Comparison of ENCODE assay signal across 1 cellular context in genomic region chr1:52056110-52056936, GRCh38.
A peak's percentile ranks its signal among the peaks of the same experiment; 100 is the strongest.
TF ChIP-seq lines count a peak whose summit lies in the region.

Gene BTF3L4, plus strand, starts transcription at chr1:52056295. Its CDS starts 3,553 bp downstream, at chr1:52059848.

TF ChIP-seq in HepG2, 621 proteins besides CTCF, POLR2A, EP300 and RAD21 (continued from another document and continues in another):
- TF ChIP-seq ELK4 (CRISPR knock-in tag; IDR thresholded peaks at IDR 0.05; ENCODE audit: borderline replicate concordance) (no peak), PHF5A (CRISPR knock-in tag; IDR thresholded peaks at IDR 0.05; ENCODE audit: low read depth, unreplicated experiment) (no peak), NRL (CRISPR knock-in tag; IDR thresholded peaks at IDR 0.05; ENCODE audit: borderline replicate concordance) (peak; percentile 92), PAWR (CRISPR knock-in tag; IDR thresholded peaks at IDR 0.05; ENCODE audit: borderline replicate concordance) (no peak), ZFP41 (CRISPR knock-in tag; IDR thresholded peaks at IDR 0.05; ENCODE audit: borderline replicate concordance) (peak; percentile 81; the same call in 1 of the 2 replicates), ZNF367 (CRISPR knock-in tag; IDR thresholded peaks at IDR 0.05; ENCODE audit: borderline replicate concordance) (no peak), ZSCAN12 (CRISPR knock-in tag; IDR thresholded peaks at IDR 0.05) (no peak), PAX8 (CRISPR knock-in tag; IDR thresholded peaks at IDR 0.05; ENCODE audit: borderline replicate concordance) (no peak; the same call in 1 of the 2 replicates), ZFP90 (CRISPR knock-in tag; IDR thresholded peaks at IDR 0.05; ENCODE audit: borderline replicate concordance) (no peak; the same call in 1 of the 2 replicates), ZNF143 (CRISPR knock-in tag; IDR thresholded peaks at IDR 0.05) (peak; percentile 88), SMYD3 (CRISPR knock-in tag; IDR thresholded peaks at IDR 0.05) (no peak), ZNF501 (CRISPR knock-in tag; IDR thresholded peaks at IDR 0.05) (peak; percentile 72), BCL6 (CRISPR knock-in tag; IDR thresholded peaks at IDR 0.05) (no peak), MEIS1 (CRISPR knock-in tag; IDR thresholded peaks at IDR 0.05; ENCODE audit: borderline replicate concordance) (no peak), ONECUT2 (CRISPR knock-in tag; IDR thresholded peaks at IDR 0.05) (no peak), MTF2 (CRISPR knock-in tag; IDR thresholded peaks at IDR 0.05; ENCODE audit: borderline replicate concordance) (no peak), ZFP1 (CRISPR knock-in tag; IDR thresholded peaks at IDR 0.05) (no peak), ZNF841 (CRISPR knock-in tag; IDR thresholded peaks at IDR 0.05; ENCODE audit: borderline replicate concordance) (no peak), RBAK (CRISPR knock-in tag; IDR thresholded peaks at IDR 0.05) (no peak), SOX13 (IDR thresholded peaks at IDR 0.05) (no peak), SOX13 (CRISPR knock-in tag; conservative IDR thresholded peaks at IDR 0.05 in 1 of 2, IDR thresholded peaks at IDR 0.05 in 1 of 2) (peak in 1 of 2 experiments; percentile 19; a peak in 1 of 4 replicates), JUNB (CRISPR knock-in tag; IDR thresholded peaks at IDR 0.05; ENCODE audit: borderline replicate concordance) (no peak), HIVEP1 (CRISPR knock-in tag; IDR thresholded peaks at IDR 0.05) (no peak), POLR2AphosphoS2 (IDR thresholded peaks at IDR 0.05; ENCODE audit: low read depth, low read length) (no peak), ASH2L (IDR thresholded peaks at IDR 0.05; ENCODE audit: insufficient read length, low read depth, low read length) (peak; percentile 28), HNRNPL (IDR thresholded peaks at IDR 0.05; ENCODE audit: low read depth, low read length) (no peak), ZNF335 (CRISPR knock-in tag; IDR thresholded peaks at IDR 0.05) (no peak), AHR (CRISPR knock-in tag; IDR thresholded peaks at IDR 0.05) (no peak), ZNF121 (CRISPR knock-in tag; IDR thresholded peaks at IDR 0.05) (no peak), SNAI1 (CRISPR knock-in tag; IDR thresholded peaks at IDR 0.05; ENCODE audit: borderline replicate concordance) (0 out of 2 replicates have a peak, but pooled peaks have one; percentile 20), FIP1L1 (IDR thresholded peaks at IDR 0.05; ENCODE audit: borderline replicate concordance, insufficient read depth, low read depth, low read length) (no peak), SP1 (IDR thresholded peaks at IDR 0.05) (no peak), SP1 (CRISPR knock-in tag; IDR thresholded peaks at IDR 0.05) (peak; percentile 33; the same call in 1 of the 2 replicates), HOXA7 (CRISPR knock-in tag; IDR thresholded peaks at IDR 0.05) (no peak), RFXANK (CRISPR knock-in tag; IDR thresholded peaks at IDR 0.05) (no peak), NR2F2 (IDR thresholded peaks at IDR 0.05; ENCODE audit: borderline replicate concordance, low read depth) (no peak), NFATC3 (CRISPR knock-in tag; IDR thresholded peaks at IDR 0.05) (peak; percentile 58; the same call in 1 of the 2 replicates), TCF12 (IDR thresholded peaks at IDR 0.05) (no peak), TCF12 (CRISPR knock-in tag; IDR thresholded peaks at IDR 0.05) (no peak), SETDB1 (CRISPR knock-in tag; IDR thresholded peaks at IDR 0.05; ENCODE audit: borderline replicate concordance) (no peak), MEF2D (CRISPR knock-in tag; IDR thresholded peaks at IDR 0.05) (0 out of 2 replicates have a peak, but pooled peaks have one; percentile 17), POLR2G (IDR thresholded peaks at IDR 0.05; ENCODE audit: low read depth, low read length) (peak; percentile 65; the same call in 1 of the 2 replicates), ZNF205 (CRISPR knock-in tag; IDR thresholded peaks at IDR 0.05) (no peak; the same call in 1 of the 2 replicates), AKAP8 (CRISPR knock-in tag; IDR thresholded peaks at IDR 0.05) (no peak), TBL1XR1 (IDR thresholded peaks at IDR 0.05; ENCODE audit: borderline replicate concordance, low read length, partially characterized antibody) (no peak), PCBP1 (IDR thresholded peaks at IDR 0.05; ENCODE audit: borderline replicate concordance, low read depth, low read length) (peak; percentile 33; the same call in 1 of the 2 replicates), ZNF891 (CRISPR knock-in tag; IDR thresholded peaks at IDR 0.05) (no peak), HES4 (CRISPR knock-in tag; IDR thresholded peaks at IDR 0.05; ENCODE audit: borderline replicate concordance) (peak; percentile 33; the same call in 1 of the 2 replicates)
- TF ChIP-seq, protein P1, sequence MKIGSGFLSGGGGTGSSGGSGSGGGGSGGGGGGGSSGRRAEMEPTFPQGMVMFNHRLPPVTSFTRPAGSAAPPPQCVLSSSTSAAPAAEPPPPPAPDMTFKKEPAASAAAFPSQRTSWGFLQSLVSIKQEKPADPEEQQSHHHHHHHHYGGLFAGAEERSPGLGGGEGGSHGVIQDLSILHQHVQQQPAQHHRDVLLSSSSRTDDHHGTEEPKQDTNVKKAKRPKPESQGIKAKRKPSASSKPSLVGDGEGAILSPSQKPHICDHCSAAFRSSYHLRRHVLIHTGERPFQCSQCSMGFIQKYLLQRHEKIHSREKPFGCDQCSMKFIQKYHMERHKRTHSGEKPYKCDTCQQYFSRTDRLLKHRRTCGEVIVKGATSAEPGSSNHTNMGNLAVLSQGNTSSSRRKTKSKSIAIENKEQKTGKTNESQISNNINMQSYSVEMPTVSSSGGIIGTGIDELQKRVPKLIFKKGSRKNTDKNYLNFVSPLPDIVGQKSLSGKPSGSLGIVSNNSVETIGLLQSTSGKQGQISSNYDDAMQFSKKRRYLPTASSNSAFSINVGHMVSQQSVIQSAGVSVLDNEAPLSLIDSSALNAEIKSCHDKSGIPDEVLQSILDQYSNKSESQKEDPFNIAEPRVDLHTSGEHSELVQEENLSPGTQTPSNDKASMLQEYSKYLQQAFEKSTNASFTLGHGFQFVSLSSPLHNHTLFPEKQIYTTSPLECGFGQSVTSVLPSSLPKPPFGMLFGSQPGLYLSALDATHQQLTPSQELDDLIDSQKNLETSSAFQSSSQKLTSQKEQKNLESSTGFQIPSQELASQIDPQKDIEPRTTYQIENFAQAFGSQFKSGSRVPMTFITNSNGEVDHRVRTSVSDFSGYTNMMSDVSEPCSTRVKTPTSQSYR (CRISPR knock-in tag; IDR thresholded peaks at IDR 0.05; ENCODE audit: borderline replicate concordance), result no peak
- TF ChIP-seq, protein P2, sequence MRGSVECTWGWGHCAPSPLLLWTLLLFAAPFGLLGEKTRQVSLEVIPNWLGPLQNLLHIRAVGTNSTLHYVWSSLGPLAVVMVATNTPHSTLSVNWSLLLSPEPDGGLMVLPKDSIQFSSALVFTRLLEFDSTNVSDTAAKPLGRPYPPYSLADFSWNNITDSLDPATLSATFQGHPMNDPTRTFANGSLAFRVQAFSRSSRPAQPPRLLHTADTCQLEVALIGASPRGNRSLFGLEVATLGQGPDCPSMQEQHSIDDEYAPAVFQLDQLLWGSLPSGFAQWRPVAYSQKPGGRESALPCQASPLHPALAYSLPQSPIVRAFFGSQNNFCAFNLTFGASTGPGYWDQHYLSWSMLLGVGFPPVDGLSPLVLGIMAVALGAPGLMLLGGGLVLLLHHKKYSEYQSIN (CRISPR knock-in tag; IDR thresholded peaks at IDR 0.05; ENCODE audit: borderline replicate concordance), result no peak
- TF ChIP-seq, protein P3, sequence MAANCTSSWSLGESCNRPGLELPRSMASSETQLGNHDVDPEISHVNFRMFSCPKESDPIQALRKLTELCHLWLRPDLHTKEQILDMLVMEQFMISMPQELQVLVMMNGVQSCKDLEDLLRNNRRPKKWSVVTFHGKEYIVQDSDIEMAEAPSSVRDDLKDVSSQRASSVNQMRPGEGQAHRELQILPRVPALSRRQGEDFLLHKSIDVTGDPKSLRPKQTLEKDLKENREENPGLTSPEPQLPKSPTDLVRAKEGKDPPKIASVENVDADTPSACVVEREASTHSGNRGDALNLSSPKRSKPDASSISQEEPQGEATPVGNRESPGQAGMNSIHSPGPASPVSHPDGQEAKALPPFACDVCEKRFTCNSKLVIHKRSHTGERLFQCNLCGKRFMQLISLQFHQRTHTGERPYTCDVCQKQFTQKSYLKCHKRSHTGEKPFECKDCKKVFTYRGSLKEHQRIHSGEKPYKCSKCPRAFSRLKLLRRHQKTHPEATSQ (CRISPR knock-in tag; IDR thresholded peaks at IDR 0.05; ENCODE audit: borderline replicate concordance), result no peak
- TF ChIP-seq, protein P4, sequence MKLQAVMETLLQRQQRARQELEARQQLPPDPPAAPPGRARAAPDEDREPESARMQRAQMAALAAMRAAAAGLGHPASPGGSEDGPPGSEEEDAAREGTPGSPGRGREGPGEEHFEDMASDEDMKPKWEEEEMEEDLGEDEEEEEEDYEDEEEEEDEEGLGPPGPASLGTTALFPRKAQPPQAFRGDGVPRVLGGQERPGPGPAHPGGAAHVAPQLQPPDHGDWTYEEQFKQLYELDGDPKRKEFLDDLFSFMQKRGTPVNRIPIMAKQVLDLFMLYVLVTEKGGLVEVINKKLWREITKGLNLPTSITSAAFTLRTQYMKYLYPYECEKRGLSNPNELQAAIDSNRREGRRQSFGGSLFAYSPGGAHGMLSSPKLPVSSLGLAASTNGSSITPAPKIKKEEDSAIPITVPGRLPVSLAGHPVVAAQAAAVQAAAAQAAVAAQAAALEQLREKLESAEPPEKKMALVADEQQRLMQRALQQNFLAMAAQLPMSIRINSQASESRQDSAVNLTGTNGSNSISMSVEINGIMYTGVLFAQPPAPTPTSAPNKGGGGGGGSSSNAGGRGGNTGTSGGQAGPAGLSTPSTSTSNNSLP (IDR thresholded peaks at IDR 0.05; ENCODE audit: low read depth, low read length), result no peak
- TF ChIP-seq, protein P5, sequence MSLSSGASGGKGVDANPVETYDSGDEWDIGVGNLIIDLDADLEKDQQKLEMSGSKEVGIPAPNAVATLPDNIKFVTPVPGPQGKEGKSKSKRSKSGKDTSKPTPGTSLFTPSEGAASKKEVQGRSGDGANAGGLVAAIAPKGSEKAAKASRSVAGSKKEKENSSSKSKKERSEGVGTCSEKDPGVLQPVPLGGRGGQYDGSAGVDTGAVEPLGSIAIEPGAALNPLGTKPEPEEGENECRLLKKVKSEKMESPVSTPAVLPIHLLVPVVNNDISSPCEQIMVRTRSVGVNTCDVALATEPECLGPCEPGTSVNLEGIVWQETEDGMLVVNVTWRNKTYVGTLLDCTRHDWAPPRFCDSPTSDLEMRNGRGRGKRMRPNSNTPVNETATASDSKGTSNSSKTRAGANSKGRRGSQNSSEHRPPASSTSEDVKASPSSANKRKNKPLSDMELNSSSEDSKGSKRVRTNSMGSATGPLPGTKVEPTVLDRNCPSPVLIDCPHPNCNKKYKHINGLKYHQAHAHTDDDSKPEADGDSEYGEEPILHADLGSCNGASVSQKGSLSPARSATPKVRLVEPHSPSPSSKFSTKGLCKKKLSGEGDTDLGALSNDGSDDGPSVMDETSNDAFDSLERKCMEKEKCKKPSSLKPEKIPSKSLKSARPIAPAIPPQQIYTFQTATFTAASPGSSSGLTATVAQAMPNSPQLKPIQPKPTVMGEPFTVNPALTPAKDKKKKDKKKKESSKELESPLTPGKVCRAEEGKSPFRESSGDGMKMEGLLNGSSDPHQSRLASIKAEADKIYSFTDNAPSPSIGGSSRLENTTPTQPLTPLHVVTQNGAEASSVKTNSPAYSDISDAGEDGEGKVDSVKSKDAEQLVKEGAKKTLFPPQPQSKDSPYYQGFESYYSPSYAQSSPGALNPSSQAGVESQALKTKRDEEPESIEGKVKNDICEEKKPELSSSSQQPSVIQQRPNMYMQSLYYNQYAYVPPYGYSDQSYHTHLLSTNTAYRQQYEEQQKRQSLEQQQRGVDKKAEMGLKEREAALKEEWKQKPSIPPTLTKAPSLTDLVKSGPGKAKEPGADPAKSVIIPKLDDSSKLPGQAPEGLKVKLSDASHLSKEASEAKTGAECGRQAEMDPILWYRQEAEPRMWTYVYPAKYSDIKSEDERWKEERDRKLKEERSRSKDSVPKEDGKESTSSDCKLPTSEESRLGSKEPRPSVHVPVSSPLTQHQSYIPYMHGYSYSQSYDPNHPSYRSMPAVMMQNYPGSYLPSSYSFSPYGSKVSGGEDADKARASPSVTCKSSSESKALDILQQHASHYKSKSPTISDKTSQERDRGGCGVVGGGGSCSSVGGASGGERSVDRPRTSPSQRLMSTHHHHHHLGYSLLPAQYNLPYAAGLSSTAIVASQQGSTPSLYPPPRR (CRISPR knock-in tag; IDR thresholded peaks at IDR 0.05; ENCODE audit: borderline replicate concordance), result no peak; the same call in 1 of the 2 replicates
- TF ChIP-seq, protein P6, sequence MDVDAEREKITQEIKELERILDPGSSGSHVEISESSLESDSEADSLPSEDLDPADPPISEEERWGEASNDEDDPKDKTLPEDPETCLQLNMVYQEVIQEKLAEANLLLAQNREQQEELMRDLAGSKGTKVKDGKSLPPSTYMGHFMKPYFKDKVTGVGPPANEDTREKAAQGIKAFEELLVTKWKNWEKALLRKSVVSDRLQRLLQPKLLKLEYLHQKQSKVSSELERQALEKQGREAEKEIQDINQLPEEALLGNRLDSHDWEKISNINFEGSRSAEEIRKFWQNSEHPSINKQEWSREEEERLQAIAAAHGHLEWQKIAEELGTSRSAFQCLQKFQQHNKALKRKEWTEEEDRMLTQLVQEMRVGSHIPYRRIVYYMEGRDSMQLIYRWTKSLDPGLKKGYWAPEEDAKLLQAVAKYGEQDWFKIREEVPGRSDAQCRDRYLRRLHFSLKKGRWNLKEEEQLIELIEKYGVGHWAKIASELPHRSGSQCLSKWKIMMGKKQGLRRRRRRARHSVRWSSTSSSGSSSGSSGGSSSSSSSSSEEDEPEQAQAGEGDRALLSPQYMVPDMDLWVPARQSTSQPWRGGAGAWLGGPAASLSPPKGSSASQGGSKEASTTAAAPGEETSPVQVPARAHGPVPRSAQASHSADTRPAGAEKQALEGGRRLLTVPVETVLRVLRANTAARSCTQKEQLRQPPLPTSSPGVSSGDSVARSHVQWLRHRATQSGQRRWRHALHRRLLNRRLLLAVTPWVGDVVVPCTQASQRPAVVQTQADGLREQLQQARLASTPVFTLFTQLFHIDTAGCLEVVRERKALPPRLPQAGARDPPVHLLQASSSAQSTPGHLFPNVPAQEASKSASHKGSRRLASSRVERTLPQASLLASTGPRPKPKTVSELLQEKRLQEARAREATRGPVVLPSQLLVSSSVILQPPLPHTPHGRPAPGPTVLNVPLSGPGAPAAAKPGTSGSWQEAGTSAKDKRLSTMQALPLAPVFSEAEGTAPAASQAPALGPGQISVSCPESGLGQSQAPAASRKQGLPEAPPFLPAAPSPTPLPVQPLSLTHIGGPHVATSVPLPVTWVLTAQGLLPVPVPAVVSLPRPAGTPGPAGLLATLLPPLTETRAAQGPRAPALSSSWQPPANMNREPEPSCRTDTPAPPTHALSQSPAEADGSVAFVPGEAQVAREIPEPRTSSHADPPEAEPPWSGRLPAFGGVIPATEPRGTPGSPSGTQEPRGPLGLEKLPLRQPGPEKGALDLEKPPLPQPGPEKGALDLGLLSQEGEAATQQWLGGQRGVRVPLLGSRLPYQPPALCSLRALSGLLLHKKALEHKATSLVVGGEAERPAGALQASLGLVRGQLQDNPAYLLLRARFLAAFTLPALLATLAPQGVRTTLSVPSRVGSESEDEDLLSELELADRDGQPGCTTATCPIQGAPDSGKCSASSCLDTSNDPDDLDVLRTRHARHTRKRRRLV (CRISPR knock-in tag; IDR thresholded peaks at IDR 0.05), result no peak
